24 cellular contexts compared by ENCODE assay signal in the genomic region with DNA sequence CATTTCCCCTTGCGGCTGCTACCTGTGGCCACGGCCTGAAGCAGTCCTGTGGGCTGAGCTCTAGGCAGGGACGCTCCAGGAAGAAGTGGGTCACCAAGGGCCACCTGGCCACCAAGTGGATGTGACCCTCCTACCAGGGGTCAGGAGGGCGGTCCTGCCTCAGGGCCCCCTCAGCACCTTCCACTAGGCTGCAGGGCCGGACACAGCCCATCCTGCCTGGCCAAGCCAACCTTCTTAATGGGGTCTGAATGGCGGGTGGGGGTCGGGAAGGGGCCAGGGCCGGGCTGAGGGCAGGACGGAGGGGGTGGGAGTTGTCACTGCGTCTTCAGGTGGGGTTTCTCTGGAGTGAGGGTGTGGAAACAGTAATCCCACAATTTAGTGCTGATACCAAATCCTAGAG. TPM values are rescaled to one million over a fixed set of nuclear protein-coding genes. Genes with fewer than 3 reads are reported as not detected.
"Had no signal": no experiment of that assay in that cellular context is flagged by ENCODE, and none has a peak within 500 bp of the region (broad histone marks: within the 10 kb centered on the region; RNA-seq: fewer than 3 reads in every experiment).

No MANE protein-coding gene starts in this region.

- H3K4me3 ChIP-seq: left lung, mucosa of descending colon, prostate gland, right atrium auricular region, smooth muscle cell, stomach, thoracic aorta, tibial nerve, upper lobe of left lung, uterus had no signal

- H3K9me3 ChIP-seq: left lung, mucosa of descending colon, prostate gland, right atrium auricular region, stomach, thoracic aorta, tibial nerve, upper lobe of left lung, uterus had no signal

- H3K36me3 ChIP-seq: left lung, prostate gland, right atrium auricular region, thoracic aorta, upper lobe of left lung, uterus had no signal

- ATAC-seq: left cardiac atrium; left lung; mucosa of descending colon; sciatic nerve; stimulated activated effector memory CD8-positive, alpha-beta T cell treated with anti-CD3 and anti-CD28 coated beads, Interleukin-12 subunit alpha, Interleukin-12 subunit beta, amount 100 ng/mL, for 72 hours had no signal

- DNase-seq: cortex of kidney; effector CD4-positive, alpha-beta T cell; kidney; left cardiac atrium; left lung; mesenchymal stem cell; mucosa of descending colon; naive B cell; stimulated activated CD4-positive, alpha-beta T cell treated with anti-CD3 and anti-CD28 coated beads, Interleukin-2, amount 100 ng/mL, for 24 hours; stimulated activated CD4-positive, alpha-beta T cell treated with anti-CD3 and anti-CD28 coated beads, Interleukin-4, amount 100 ng/mL, for 24 hours; stimulated activated naive CD4-positive, alpha-beta T cell treated with Interleukin-2 at 50 U/mL for 16 hours; stomach; uterus had no signal

- H3K4me1 ChIP-seq: parathyroid adenoma, prostate gland, right atrium auricular region, upper lobe of left lung, uterus had no signal

- H3K27ac ChIP-seq: left lung, parathyroid adenoma, prostate gland, right atrium auricular region, thoracic aorta, upper lobe of left lung, uterus had no signal

- H3K27me3 ChIP-seq: left lung, right atrium auricular region, stomach, tibial nerve, upper lobe of left lung, uterus had no signal

RNA-seq across cellular contexts. Expression of a gene that starts 13.2 kb away (rescaled TPM):
- total RNA-seq: mesothelial cell of epicardium, neural crest cell had no signal
